Comparison of ENCODE assay signal across 1 cellular context in the genomic region with DNA sequence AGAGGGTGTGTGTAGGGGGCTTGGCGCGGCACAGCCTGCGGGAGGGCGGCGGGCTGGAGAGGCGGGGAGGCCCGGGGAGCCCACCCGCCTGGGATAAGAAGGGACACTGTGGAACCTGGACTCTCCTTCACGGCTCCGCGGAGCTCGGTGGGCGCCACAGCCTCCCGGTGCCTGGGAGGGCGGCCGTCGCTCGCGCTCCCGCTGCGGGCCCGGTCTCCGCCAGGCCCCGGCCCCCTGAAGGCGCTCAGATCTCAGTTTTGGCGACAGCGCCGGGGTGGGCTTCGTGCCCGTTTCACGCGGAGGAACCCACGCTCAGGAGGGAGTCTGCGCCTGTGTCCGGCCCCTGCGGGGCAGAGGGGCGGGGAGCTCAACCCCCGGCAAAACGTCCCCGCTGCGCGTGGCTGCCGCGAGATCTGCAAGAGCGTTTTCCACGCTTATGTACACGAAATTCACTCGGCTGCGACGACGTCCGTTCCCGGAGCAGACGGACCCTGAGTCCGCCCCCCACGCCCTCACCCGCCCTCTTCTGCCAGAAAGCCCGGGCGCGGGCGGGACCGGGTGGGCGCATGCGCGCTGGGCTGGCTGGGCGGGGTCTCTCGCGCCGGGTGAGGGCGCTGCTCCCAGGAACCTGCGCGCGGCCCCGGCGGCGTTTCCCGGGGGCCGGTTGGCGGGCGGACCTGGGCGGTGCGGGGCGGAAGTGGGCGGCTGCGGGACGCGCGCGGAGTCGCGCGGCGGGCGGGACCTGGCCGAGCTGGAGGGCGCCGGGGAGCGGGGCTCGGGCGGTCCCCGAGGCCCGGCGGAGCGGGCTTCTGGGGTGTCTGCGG.
TF ChIP-seq lines count a peak whose summit lies in the region.

Gene NELFB (plus strand): TSS at position 704 of the 824 bp plus-strand sequence.

TF ChIP-seq in HEK293, 187 proteins besides CTCF, POLR2A, EP300 and RAD21 (continued from another document and continues in another):
- TF ChIP-seq ZBTB49 (tag by site-specific recombination; IDR thresholded peaks at IDR 0.05; ENCODE audit: low read depth) (no peak), ZNF416 (tag by site-specific recombination; IDR thresholded peaks at IDR 0.05) (no peak), ZNF335 (tag by site-specific recombination; conservative IDR thresholded peaks at IDR 0.05) (no peak), ZNF843 (tag by site-specific recombination; IDR thresholded peaks at IDR 0.05) (no peak), ZNF132 (tag by site-specific recombination; IDR thresholded peaks at IDR 0.05; ENCODE audit: borderline replicate concordance) (no peak), SCRT2 (tag by site-specific recombination; IDR thresholded peaks at IDR 0.05) (no peak), ZNF596 (tag by site-specific recombination; IDR thresholded peaks at IDR 0.05) (peak; percentile 31; the same call in 1 of the 2 replicates), ZNF341 (tag by site-specific recombination; IDR thresholded peaks at IDR 0.05; ENCODE audit: low read depth) (no peak), ZNF354C (tag by site-specific recombination; IDR thresholded peaks at IDR 0.05; ENCODE audit: borderline replicate concordance, low read depth) (no peak), KLF10 (tag by site-specific recombination; IDR thresholded peaks at IDR 0.05) (peak; percentile 70), RBAK (tag by site-specific recombination; IDR thresholded peaks at IDR 0.05) (no peak), SETDB1 (IDR thresholded peaks at IDR 0.05; ENCODE audit: insufficient read length, low read length) (no peak), KLF1 (tag by site-specific recombination; IDR thresholded peaks at IDR 0.05) (peak; percentile 90), ZNF184 (tag by site-specific recombination; IDR thresholded peaks at IDR 0.05) (no peak), ZBTB17 (tag by site-specific recombination; IDR thresholded peaks at IDR 0.05) (no peak), YY2 (tag by site-specific recombination; IDR thresholded peaks at IDR 0.05) (no peak), TCF7L2 (IDR thresholded peaks at IDR 0.05; ENCODE audit: borderline replicate concordance, low read depth, low read length) (no peak), ZFHX2 (tag by site-specific recombination; conservative IDR thresholded peaks at IDR 0.05) (peak; percentile 94), SP7 (tag by site-specific recombination; IDR thresholded peaks at IDR 0.05) (0 out of 2 replicates have a peak, but pooled peaks have one; percentile 23), ZNF19 (tag by site-specific recombination; IDR thresholded peaks at IDR 0.05; ENCODE audit: low read depth) (no peak), ZNF112 (tag by site-specific recombination; IDR thresholded peaks at IDR 0.05) (no peak), ZNF2 (tag by site-specific recombination; IDR thresholded peaks at IDR 0.05) (no peak; the same call in 1 of the 2 replicates), EGR2 (tag by site-specific recombination; IDR thresholded peaks at IDR 0.05; ENCODE audit: low read depth) (peak; percentile 85), ZNF350 (tag by site-specific recombination; IDR thresholded peaks at IDR 0.05) (no peak), ZNF664 (tag by site-specific recombination; IDR thresholded peaks at IDR 0.05) (no peak), ZNF585B (tag by site-specific recombination; IDR thresholded peaks at IDR 0.05) (no peak), ZNF121 (tag by site-specific recombination; IDR thresholded peaks at IDR 0.05) (0 out of 2 replicates have a peak, but pooled peaks have one; percentile 21), ZNF324 (tag by site-specific recombination; IDR thresholded peaks at IDR 0.05) (no peak), PRDM10 (tag by site-specific recombination; IDR thresholded peaks at IDR 0.05) (no peak), ZNF202 (tag by site-specific recombination; IDR thresholded peaks at IDR 0.05; ENCODE audit: borderline replicate concordance) (no peak), ZNF610 (tag by site-specific recombination; IDR thresholded peaks at IDR 0.05; ENCODE audit: borderline replicate concordance) (no peak), ZNF629 (tag by site-specific recombination; IDR thresholded peaks at IDR 0.05) (no peak; the same call in 1 of the 2 replicates), SALL2 (tag by site-specific recombination; IDR thresholded peaks at IDR 0.05; ENCODE audit: borderline replicate concordance) (no peak), ZNF140 (tag by site-specific recombination; IDR thresholded peaks at IDR 0.05) (no peak)
- TF ChIP-seq, protein P1, sequence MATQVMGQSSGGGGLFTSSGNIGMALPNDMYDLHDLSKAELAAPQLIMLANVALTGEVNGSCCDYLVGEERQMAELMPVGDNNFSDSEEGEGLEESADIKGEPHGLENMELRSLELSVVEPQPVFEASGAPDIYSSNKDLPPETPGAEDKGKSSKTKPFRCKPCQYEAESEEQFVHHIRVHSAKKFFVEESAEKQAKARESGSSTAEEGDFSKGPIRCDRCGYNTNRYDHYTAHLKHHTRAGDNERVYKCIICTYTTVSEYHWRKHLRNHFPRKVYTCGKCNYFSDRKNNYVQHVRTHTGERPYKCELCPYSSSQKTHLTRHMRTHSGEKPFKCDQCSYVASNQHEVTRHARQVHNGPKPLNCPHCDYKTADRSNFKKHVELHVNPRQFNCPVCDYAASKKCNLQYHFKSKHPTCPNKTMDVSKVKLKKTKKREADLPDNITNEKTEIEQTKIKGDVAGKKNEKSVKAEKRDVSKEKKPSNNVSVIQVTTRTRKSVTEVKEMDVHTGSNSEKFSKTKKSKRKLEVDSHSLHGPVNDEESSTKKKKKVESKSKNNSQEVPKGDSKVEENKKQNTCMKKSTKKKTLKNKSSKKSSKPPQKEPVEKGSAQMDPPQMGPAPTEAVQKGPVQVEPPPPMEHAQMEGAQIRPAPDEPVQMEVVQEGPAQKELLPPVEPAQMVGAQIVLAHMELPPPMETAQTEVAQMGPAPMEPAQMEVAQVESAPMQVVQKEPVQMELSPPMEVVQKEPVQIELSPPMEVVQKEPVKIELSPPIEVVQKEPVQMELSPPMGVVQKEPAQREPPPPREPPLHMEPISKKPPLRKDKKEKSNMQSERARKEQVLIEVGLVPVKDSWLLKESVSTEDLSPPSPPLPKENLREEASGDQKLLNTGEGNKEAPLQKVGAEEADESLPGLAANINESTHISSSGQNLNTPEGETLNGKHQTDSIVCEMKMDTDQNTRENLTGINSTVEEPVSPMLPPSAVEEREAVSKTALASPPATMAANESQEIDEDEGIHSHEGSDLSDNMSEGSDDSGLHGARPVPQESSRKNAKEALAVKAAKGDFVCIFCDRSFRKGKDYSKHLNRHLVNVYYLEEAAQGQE (tag by site-specific recombination; IDR thresholded peaks at IDR 0.05) = no peak
- TF ChIP-seq, protein P2, sequence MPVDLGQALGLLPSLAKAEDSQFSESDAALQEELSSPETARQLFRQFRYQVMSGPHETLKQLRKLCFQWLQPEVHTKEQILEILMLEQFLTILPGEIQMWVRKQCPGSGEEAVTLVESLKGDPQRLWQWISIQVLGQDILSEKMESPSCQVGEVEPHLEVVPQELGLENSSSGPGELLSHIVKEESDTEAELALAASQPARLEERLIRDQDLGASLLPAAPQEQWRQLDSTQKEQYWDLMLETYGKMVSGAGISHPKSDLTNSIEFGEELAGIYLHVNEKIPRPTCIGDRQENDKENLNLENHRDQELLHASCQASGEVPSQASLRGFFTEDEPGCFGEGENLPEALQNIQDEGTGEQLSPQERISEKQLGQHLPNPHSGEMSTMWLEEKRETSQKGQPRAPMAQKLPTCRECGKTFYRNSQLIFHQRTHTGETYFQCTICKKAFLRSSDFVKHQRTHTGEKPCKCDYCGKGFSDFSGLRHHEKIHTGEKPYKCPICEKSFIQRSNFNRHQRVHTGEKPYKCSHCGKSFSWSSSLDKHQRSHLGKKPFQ (tag by site-specific recombination; IDR thresholded peaks at IDR 0.05) = no peak
- TF ChIP-seq, protein P3, sequence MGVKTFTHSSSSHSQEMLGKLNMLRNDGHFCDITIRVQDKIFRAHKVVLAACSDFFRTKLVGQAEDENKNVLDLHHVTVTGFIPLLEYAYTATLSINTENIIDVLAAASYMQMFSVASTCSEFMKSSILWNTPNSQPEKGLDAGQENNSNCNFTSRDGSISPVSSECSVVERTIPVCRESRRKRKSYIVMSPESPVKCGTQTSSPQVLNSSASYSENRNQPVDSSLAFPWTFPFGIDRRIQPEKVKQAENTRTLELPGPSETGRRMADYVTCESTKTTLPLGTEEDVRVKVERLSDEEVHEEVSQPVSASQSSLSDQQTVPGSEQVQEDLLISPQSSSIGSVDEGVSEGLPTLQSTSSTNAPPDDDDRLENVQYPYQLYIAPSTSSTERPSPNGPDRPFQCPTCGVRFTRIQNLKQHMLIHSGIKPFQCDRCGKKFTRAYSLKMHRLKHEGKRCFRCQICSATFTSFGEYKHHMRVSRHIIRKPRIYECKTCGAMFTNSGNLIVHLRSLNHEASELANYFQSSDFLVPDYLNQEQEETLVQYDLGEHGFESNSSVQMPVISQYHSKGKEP (tag by site-specific recombination; IDR thresholded peaks at IDR 0.05) = peak; percentile 76; the same call in 1 of the 2 replicates
- TF ChIP-seq, protein P4, sequence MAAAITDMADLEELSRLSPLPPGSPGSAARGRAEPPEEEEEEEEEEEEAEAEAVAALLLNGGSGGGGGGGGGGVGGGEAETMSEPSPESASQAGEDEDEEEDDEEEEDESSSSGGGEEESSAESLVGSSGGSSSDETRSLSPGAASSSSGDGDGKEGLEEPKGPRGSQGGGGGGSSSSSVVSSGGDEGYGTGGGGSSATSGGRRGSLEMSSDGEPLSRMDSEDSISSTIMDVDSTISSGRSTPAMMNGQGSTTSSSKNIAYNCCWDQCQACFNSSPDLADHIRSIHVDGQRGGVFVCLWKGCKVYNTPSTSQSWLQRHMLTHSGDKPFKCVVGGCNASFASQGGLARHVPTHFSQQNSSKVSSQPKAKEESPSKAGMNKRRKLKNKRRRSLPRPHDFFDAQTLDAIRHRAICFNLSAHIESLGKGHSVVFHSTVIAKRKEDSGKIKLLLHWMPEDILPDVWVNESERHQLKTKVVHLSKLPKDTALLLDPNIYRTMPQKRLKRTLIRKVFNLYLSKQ (tag by site-specific recombination; IDR thresholded peaks at IDR 0.05; ENCODE audit: borderline replicate concordance) = no peak
- TF ChIP-seq, protein P5, sequence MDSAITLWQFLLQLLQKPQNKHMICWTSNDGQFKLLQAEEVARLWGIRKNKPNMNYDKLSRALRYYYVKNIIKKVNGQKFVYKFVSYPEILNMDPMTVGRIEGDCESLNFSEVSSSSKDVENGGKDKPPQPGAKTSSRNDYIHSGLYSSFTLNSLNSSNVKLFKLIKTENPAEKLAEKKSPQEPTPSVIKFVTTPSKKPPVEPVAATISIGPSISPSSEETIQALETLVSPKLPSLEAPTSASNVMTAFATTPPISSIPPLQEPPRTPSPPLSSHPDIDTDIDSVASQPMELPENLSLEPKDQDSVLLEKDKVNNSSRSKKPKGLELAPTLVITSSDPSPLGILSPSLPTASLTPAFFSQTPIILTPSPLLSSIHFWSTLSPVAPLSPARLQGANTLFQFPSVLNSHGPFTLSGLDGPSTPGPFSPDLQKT (IDR thresholded peaks at IDR 0.05; ENCODE audit: borderline replicate concordance, low read depth, low read length) = no peak
